ENCODE assay signal across 11 cellular contexts in the genomic region with DNA sequence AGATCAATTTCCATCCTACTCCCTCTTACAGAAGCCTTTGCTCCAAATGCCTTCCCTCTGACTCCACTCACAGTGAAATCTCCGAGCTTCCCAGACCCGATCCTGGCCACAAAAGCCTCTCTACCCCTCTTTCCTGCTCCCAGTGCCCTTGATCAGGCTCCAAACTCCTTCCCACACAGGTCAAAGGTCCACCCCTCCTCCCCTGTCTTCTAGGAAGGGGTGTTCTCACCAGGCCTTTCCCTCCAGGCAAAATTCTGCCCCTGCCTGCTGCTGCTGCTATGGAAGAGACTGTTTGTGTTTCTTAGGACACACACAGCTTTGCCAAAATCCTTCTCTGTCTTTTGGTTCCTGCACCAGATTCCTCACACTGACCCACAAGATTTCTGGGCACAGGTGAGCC.
DNase-seq lines count a peak whose midpoint lies in the region; ATAC-seq and TF ChIP-seq lines count a peak whose summit lies in the region.
"Had no signal": no experiment of that assay in that cellular context is flagged by ENCODE, and none has a peak within 500 bp of the region (broad histone marks: within the 10 kb centered on the region; RNA-seq: fewer than 3 reads in every experiment).

No MANE protein-coding gene starts in this region.

- peak overlapping the region; percentile 41 for H3K4me3 Mint-ChIP-seq in Calu3 (ENCODE audit: low read depth, unreplicated experiment)
- no peak overlapping the region for H3K4me3 Mint-ChIP-seq in naive thymus-derived CD4-positive, alpha-beta T cell
- H3K4me3 Mint-ChIP-seq: activated CD8-positive, alpha-beta T cell treated with anti-CD3 and anti-CD28 coated beads, Interleukin-2, amount 10 ng/mL, durations not matched to agents 7 days and 5 days had no signal

- no peaks in the 10 kb centered on the region for H3K9me3 ChIP-seq in right cardiac atrium (ENCODE audit: control insufficient read depth, low read length)
- no peaks in the 10 kb centered on the region for H3K9me3 ChIP-seq in naive thymus-derived CD4-positive, alpha-beta T cell (ENCODE audit: control insufficient read depth in 2 of 3, low read length in 3 of 3)

- in situ Hi-C loops in astrocyte of the spinal cord (cut with HindIII; ENCODE audit: low sequenced_read_pairs): no loop called here

- H3K36me3 ChIP-seq in naive thymus-derived CD4-positive, alpha-beta T cell (ENCODE audit: control insufficient read depth in 2 of 3, insufficient read depth in 3 of 3, low read length in 3 of 3): no peaks in the 10 kb centered on the region

- intact Hi-C loops in Calu3 (cut with micrococcal nuclease; ENCODE audit: unreplicated experiment) (loop anchor here (5.0 kb wide), 1 partner anchor 144 kb away; no protein-coding TSS in a partner anchor), right cardiac atrium (cut with DNase I) (no loop called here)
- intact Hi-C loops in naive thymus-derived CD4-positive, alpha-beta T cell (cut with micrococcal nuclease): no loop called here

- POLR2A ChIA-PET in naive thymus-derived CD4-positive, alpha-beta T cell (lab: Charles Lee): no interaction called here

- H3K4me1 Mint-ChIP-seq in Calu3 (ENCODE audit: low read depth, unreplicated experiment): peaks cover 14% of the 10 kb centered on the region
- peaks cover 0 to 2% (median 0%) of the 10 kb centered on the region in 7 donors for H3K4me1 Mint-ChIP-seq in naive thymus-derived CD4-positive, alpha-beta T cell

- H3K4me3 ChIP-seq in astrocyte of the spinal cord (ENCODE audit: low read depth, low read length): no peak overlapping the region
- no peak overlapping the region for H3K4me3 ChIP-seq in right cardiac atrium (ENCODE audit: low read length)
- no peak overlapping the region for H3K4me3 ChIP-seq in naive thymus-derived CD4-positive, alpha-beta T cell (ENCODE audit: low read length)

- TF ChIP-seq CTCF in Calu3 (IDR thresholded peaks at IDR 0.05; ENCODE audit: unreplicated experiment): no peak
- no peak for TF ChIP-seq CTCF in astrocyte of the spinal cord (IDR thresholded peaks at IDR 0.05; ENCODE audit: low read depth, low read length)

- H3K27me3 Mint-ChIP-seq in Calu3 (ENCODE audit: unreplicated experiment): no peaks in the 10 kb centered on the region
- peaks cover 12 to 36% (median 18%) of the 10 kb centered on the region in 5 donors for H3K27me3 Mint-ChIP-seq in naive thymus-derived CD4-positive, alpha-beta T cell

- WGBS in right cardiac atrium: 32% methylated on average over 2 of the region's 2 CpGs

- CTCF ChIA-PET in Calu3 (lab: Charles Lee): interaction anchor here (0.9 kb wide), 1 partner anchor 42 kb away, joined by 3 read pairs; no protein-coding TSS in a partner anchor
- CTCF ChIA-PET in naive thymus-derived CD4-positive, alpha-beta T cell (lab: Charles Lee): no interaction called here

- H3K4me1 ChIP-seq in right cardiac atrium (ENCODE audit: control insufficient read depth, insufficient read depth, low read length): peaks cover 7% of the 10 kb centered on the region
- H3K4me1 ChIP-seq in naive thymus-derived CD4-positive, alpha-beta T cell (ENCODE audit: control insufficient read depth in 2 of 2, insufficient read depth in 2 of 2, low read length in 2 of 2): no peaks in the 10 kb centered on the region

- peak overlapping the region; percentile 61 for H3K27ac ChIP-seq in right cardiac atrium (ENCODE audit: low read length)
- no peak overlapping the region for H3K27ac ChIP-seq in naive thymus-derived CD4-positive, alpha-beta T cell (ENCODE audit: low read depth, low read length)

- peak; percentile 2 for DNase-seq in Calu3
- DNase-seq in astrocyte of the spinal cord (ENCODE audit: low read depth, low spot score): peak; percentile 41
- peak; percentile 20 to 81 (median 41) for DNase-seq in right cardiac atrium
- DNase-seq in putamen (ENCODE audit: low spot score): peak; percentile 39
- no peak for DNase-seq in activated CD8-positive, alpha-beta memory T cell treated with anti-CD3 and anti-CD28 coated beads, Interleukin-2, amount 50 U/mL, for 48 hours
- no peak for DNase-seq in naive thymus-derived CD4-positive, alpha-beta T cell
- DNase-seq: activated CD8-positive, alpha-beta T cell treated with anti-CD3 and anti-CD28 coated beads, Interleukin-2, amount 10 ng/mL, durations not matched to agents 7 days and 5 days; NCI-H526; stimulated activated CD4-positive, alpha-beta T cell treated with anti-CD3 and anti-CD28 coated beads, Interleukin-15, amount 100 ng/mL, for 24 hours had no signal

- peak overlapping the region; percentile 70 for H3K27ac Mint-ChIP-seq in Calu3 (ENCODE audit: unreplicated experiment)
- no peak overlapping the region for H3K27ac Mint-ChIP-seq in naive thymus-derived CD4-positive, alpha-beta T cell
- H3K27ac Mint-ChIP-seq: activated CD8-positive, alpha-beta T cell treated with anti-CD3 and anti-CD28 coated beads, Interleukin-2, amount 10 ng/mL, durations not matched to agents 7 days and 5 days had no signal

- no peaks in the 10 kb centered on the region for H3K27me3 ChIP-seq in right cardiac atrium (ENCODE audit: control insufficient read depth, insufficient read depth)
- H3K27me3 ChIP-seq in naive thymus-derived CD4-positive, alpha-beta T cell (ENCODE audit: control insufficient read depth in 2 of 2, insufficient read depth in 2 of 2, low read length in 2 of 2): no peaks in the 10 kb centered on the region

- BruUV-seq in Calu3 (replicated peaks; lab: Mats Ljungman, UMichigan): no TSS peak

- ATAC-seq in right cardiac atrium (peak; percentile 48 to 84), HG03469 (IDR thresholded peaks at IDR 0.05; ENCODE audit: unreplicated experiment) (no peak), HG03571 (IDR thresholded peaks at IDR 0.05; ENCODE audit: unreplicated experiment) (no peak)
- ATAC-seq in naive thymus-derived CD4-positive, alpha-beta T cell: no peak
- ATAC-seq: activated CD8-positive, alpha-beta T cell treated with anti-CD3 and anti-CD28 coated beads, Interleukin-2, amount 10 ng/mL, durations not matched to agents 7 days and 5 days had no signal

- no peaks in the 10 kb centered on the region for H3K36me3 Mint-ChIP-seq in Calu3 (ENCODE audit: insufficient read depth, unreplicated experiment)
- H3K36me3 Mint-ChIP-seq in naive thymus-derived CD4-positive, alpha-beta T cell: no peaks in the 10 kb centered on the region

- H3K9me3 Mint-ChIP-seq in Calu3 (ENCODE audit: low read depth, unreplicated experiment): no peaks in the 10 kb centered on the region
- H3K9me3 Mint-ChIP-seq in naive thymus-derived CD4-positive, alpha-beta T cell: no peaks in the 10 kb centered on the region

Comparison
In these comparisons a context has a peak if more than half of its experiments do, and no peak if none do; other contexts are left out.
1. DNase-seq: peak in Calu3 (single experiment), astrocyte of the spinal cord (single experiment), right cardiac atrium (3 of 3) and putamen (single experiment); none in activated CD8-positive, alpha-beta memory T cell treated with anti-CD3 and anti-CD28 coated beads, Interleukin-2, amount 50 U/mL, for 48 hours (single experiment) and naive thymus-derived CD4-positive, alpha-beta T cell (0 of 9).
2. ATAC-seq: peak in right cardiac atrium (2 of 2); none in HG03469 (single experiment), HG03571 (single experiment) and naive thymus-derived CD4-positive, alpha-beta T cell (single experiment).